In genomic region chr9:106862115-106862945, GRCh38 we compare ENCODE assay signal across 1 cellular context.
A peak's percentile ranks its signal among the peaks of the same experiment; 100 is the strongest.
TF ChIP-seq lines count a peak whose summit lies in the region.

No MANE protein-coding gene starts in this region.

TF ChIP-seq in HEK293, 187 proteins besides CTCF, POLR2A, EP300 and RAD21 (continued from another document):
- TF ChIP-seq ZBTB7A (tag by site-specific recombination; IDR thresholded peaks at IDR 0.05; ENCODE audit: low read depth), result no peak
- no peak for TF ChIP-seq ZNF433 (tag by site-specific recombination; IDR thresholded peaks at IDR 0.05; ENCODE audit: low read depth)
- TF ChIP-seq ZNF514 (tag by site-specific recombination; IDR thresholded peaks at IDR 0.05), result no peak
- TF ChIP-seq ZBTB17 (tag by site-specific recombination; IDR thresholded peaks at IDR 0.05), result peak; percentile 58; the same call in 1 of the 2 replicates
- TF ChIP-seq ZFHX2 (tag by site-specific recombination; conservative IDR thresholded peaks at IDR 0.05), result peak; percentile 89
- no peak for TF ChIP-seq SP7 (tag by site-specific recombination; IDR thresholded peaks at IDR 0.05)
- no peak for TF ChIP-seq HOXA7 (CRISPR knock-in tag; IDR thresholded peaks at IDR 0.05; ENCODE audit: borderline replicate concordance)
- TF ChIP-seq ZSCAN18 (tag by site-specific recombination; IDR thresholded peaks at IDR 0.05), result no peak
- TF ChIP-seq SALL2 (tag by site-specific recombination; IDR thresholded peaks at IDR 0.05; ENCODE audit: borderline replicate concordance), result no peak
- no peak for TF ChIP-seq GFI1B (tag by site-specific recombination; IDR thresholded peaks at IDR 0.05)
- TF ChIP-seq ZNF624 (tag by site-specific recombination; IDR thresholded peaks at IDR 0.05), result no peak
- no peak for TF ChIP-seq ZXDB (tag by site-specific recombination; IDR thresholded peaks at IDR 0.05)
- TF ChIP-seq ZNF549 (tag by site-specific recombination; IDR thresholded peaks at IDR 0.05), result no peak
- no peak for TF ChIP-seq ZBTB11 (tag by site-specific recombination; conservative IDR thresholded peaks at IDR 0.05; ENCODE audit: low read depth)
- peak; percentile 93 for TF ChIP-seq EGR2 (tag by site-specific recombination; IDR thresholded peaks at IDR 0.05; ENCODE audit: low read depth)
- peak; percentile 52; the same call in 1 of the 2 replicates for TF ChIP-seq PATZ1 (tag by site-specific recombination; IDR thresholded peaks at IDR 0.05)
- TF ChIP-seq ZNF394 (tag by site-specific recombination; IDR thresholded peaks at IDR 0.05; ENCODE audit: borderline replicate concordance), result peak; percentile 94
- no peak for TF ChIP-seq FEZF1 (tag by site-specific recombination; IDR thresholded peaks at IDR 0.05)
- peak; percentile 82 for TF ChIP-seq PRDM10 (tag by site-specific recombination; IDR thresholded peaks at IDR 0.05)
- TF ChIP-seq KLF17 (tag by site-specific recombination; IDR thresholded peaks at IDR 0.05), result no peak
- no peak for TF ChIP-seq ZNF449 (tag by site-specific recombination; IDR thresholded peaks at IDR 0.05)
- TF ChIP-seq ZNF157 (tag by site-specific recombination; IDR thresholded peaks at IDR 0.05), result no peak
- no peak for TF ChIP-seq ZNF747 (tag by site-specific recombination; IDR thresholded peaks at IDR 0.05)
- TF ChIP-seq ZBTB10 (tag by site-specific recombination; IDR thresholded peaks at IDR 0.05), result peak; percentile 65
- TF ChIP-seq ZBTB26 (tag by site-specific recombination; optimal IDR thresholded peaks at IDR 0.05), result peak; percentile 57
- no peak for TF ChIP-seq ZNF391 (tag by site-specific recombination; IDR thresholded peaks at IDR 0.05; ENCODE audit: borderline replicate concordance, low read depth)
- no peak for TF ChIP-seq MYNN (tag by site-specific recombination; IDR thresholded peaks at IDR 0.05; ENCODE audit: borderline replicate concordance)
- peak; percentile 10; the same call in 1 of the 2 replicates for TF ChIP-seq ZFP69B (tag by site-specific recombination; IDR thresholded peaks at IDR 0.05)
- no peak for TF ChIP-seq SCRT2 (tag by site-specific recombination; IDR thresholded peaks at IDR 0.05)
- TF ChIP-seq ZNF571 (tag by site-specific recombination; IDR thresholded peaks at IDR 0.05), result no peak
- no peak for TF ChIP-seq ZNF223 (tag by site-specific recombination; IDR thresholded peaks at IDR 0.05)
- TF ChIP-seq ZNF521 (tag by site-specific recombination; IDR thresholded peaks at IDR 0.05), result no peak
- no peak for TF ChIP-seq ZNF416 (tag by site-specific recombination; IDR thresholded peaks at IDR 0.05)
- no peak for TF ChIP-seq ZNF354C (tag by site-specific recombination; IDR thresholded peaks at IDR 0.05; ENCODE audit: borderline replicate concordance, low read depth)
- no peak for TF ChIP-seq ZNF174 (tag by site-specific recombination; IDR thresholded peaks at IDR 0.05)
- no peak for TF ChIP-seq ZNF544 (tag by site-specific recombination; IDR thresholded peaks at IDR 0.05)
- peak; percentile 89 for TF ChIP-seq ZNF341 (tag by site-specific recombination; IDR thresholded peaks at IDR 0.05; ENCODE audit: low read depth)
- TF ChIP-seq TRIM28 (IDR thresholded peaks at IDR 0.05; ENCODE audit: borderline replicate concordance, low read length), result no peak
- TF ChIP-seq GLIS2 (tag by site-specific recombination; IDR thresholded peaks at IDR 0.05), result peak; percentile 15; the same call in 1 of the 2 replicates
TF ChIP-seq in HEK293: peak in this region for 15.
